In genomic region chr5:95959051-95959963, GRCh38 we compare ENCODE assay signal across 8 cellular contexts. TPM values are rescaled to one million over a fixed set of nuclear protein-coding genes. Genes with fewer than 3 reads are reported as not detected.
DNase-seq lines count a peak whose midpoint lies in the region; ATAC-seq, FAIRE-seq and TF ChIP-seq lines count a peak whose summit lies in the region.

No MANE protein-coding gene starts in this region.

- H3K4me1 ChIP-seq in Peyer's patch: peaks cover 0 to 34% (median 0%) of the 10 kb centered on the region in 4 donors
- H3K4me1 ChIP-seq in fibroblast of lung (ENCODE audit: control insufficient read depth, extremely low read depth, insufficient read depth, low read length): peaks cover 3% of the 10 kb centered on the region
- peaks cover 24 to 46% (median 31%) of the 10 kb centered on the region in 3 donors for H3K4me1 ChIP-seq in pancreas

- peaks cover 5% of the 10 kb centered on the region for H4K20me1 ChIP-seq in fibroblast of lung (ENCODE audit: control insufficient read depth, extremely low read depth, insufficient read depth, low read length)

- no peaks in the 10 kb centered on the region for H3K27me3 ChIP-seq in Peyer's patch
- H3K27me3 ChIP-seq in fibroblast of lung (ENCODE audit: control insufficient read depth, insufficient read depth, low read length): no peaks in the 10 kb centered on the region
- no peaks in the 10 kb centered on the region for H3K27me3 ChIP-seq in pancreas

- peak overlapping the region; percentile 78 for H3K4me2 ChIP-seq in fibroblast of lung (ENCODE audit: extremely low read depth, insufficient read depth, low read length)

- H3K9me3 ChIP-seq in Peyer's patch (no peaks in the 10 kb centered on the region), fibroblast of lung (ENCODE audit: control insufficient read depth, insufficient read depth, low read depth, low read length) (no peaks in the 10 kb centered on the region), pancreas (no peaks in the 10 kb centered on the region)

- intact Hi-C loops in pancreas (cut with DNase I): loop anchor here in 1 of 3 donors (10.0 kb wide), 1 partner anchor 65 kb away; no protein-coding TSS in a partner anchor

- FAIRE-seq in pancreas (lab: Jason Lieb, UNC): no peak

- in situ Hi-C loops in ACHN (cut with HindIII; ENCODE audit: low pct_ligation_motif_present, low pct_unique_long_range_greater_than_20kb, low sequenced_read_pairs): no loop called here

- WGBS in pancreas, 2 donors: 26 to 30% methylated on average over 10 of the region's 10 CpGs

- H3K36me3 ChIP-seq in Peyer's patch (no peaks in the 10 kb centered on the region), fibroblast of lung (ENCODE audit: control insufficient read depth, insufficient read depth, low read length) (no peaks in the 10 kb centered on the region), pancreas (no peaks in the 10 kb centered on the region)

- peak; percentile 56 for DNase-seq in ELF-1 (ENCODE audit: low read depth, low spot score)
- DNase-seq in Peyer's patch: peak in 1 of 3 donors; percentile 39
- peak; percentile 34 to 48 for DNase-seq in fibroblast of lung (ENCODE audit: low read depth in 2 of 2)
- no peak for DNase-seq in pancreas
- DNase-seq in NCI-H1105 (lab: John Stamatoyannopoulos, UW): no peak
- DNase-seq in ACHN: no peak
- no peak for DNase-seq in DMS153 treated with DMSO at 0.1 percent for 48 hours (lab: John Stamatoyannopoulos, UW; ENCODE audit: unreplicated experiment)

- H3K79me2 ChIP-seq in fibroblast of lung (ENCODE audit: control insufficient read depth, insufficient read depth, low read length): peaks cover 70% of the 10 kb centered on the region

- TF ChIP-seq CTCF in Peyer's patch (IDR thresholded peaks at IDR 0.05) (peak in 1 of 6 experiments; percentile 2), fibroblast of lung (conservative IDR thresholded peaks at IDR 0.05 in 1 of 2, IDR thresholded peaks at IDR 0.05 in 1 of 2; ENCODE audit: low read depth in 1 of 2, low read length in 2 of 2) (no peak), pancreas (IDR thresholded peaks at IDR 0.05) (peak in 1 of 4 donors; percentile 8)

- H3K27ac ChIP-seq in Peyer's patch (peak overlapping the region in 2 of 4 donors; percentile 5 to 100), fibroblast of lung (ENCODE audit: insufficient read depth, low read length) (peak overlapping the region; percentile 96), pancreas (peak overlapping the region; percentile 99 to 100 (median 100))

- no peak overlapping the region for H2AFZ ChIP-seq in fibroblast of lung (ENCODE audit: low read length)

- peak overlapping the region; percentile 97 for H3K9ac ChIP-seq in fibroblast of lung (ENCODE audit: insufficient read depth, low read length)

- no peak for TF ChIP-seq POLR2A in Peyer's patch (IDR thresholded peaks at IDR 0.05)

- ATAC-seq in pancreas (no peak), GM21786 (IDR thresholded peaks at IDR 0.05; ENCODE audit: unreplicated experiment) (no peak)

- H3K4me3 ChIP-seq in Peyer's patch: peak overlapping the region; percentile 83 to 99 (median 96)
- peak overlapping the region; percentile 85 to 99 (median 94) for H3K4me3 ChIP-seq in fibroblast of lung (replicated peaks in 1 of 4; ENCODE audit: control extremely low read depth in 1 of 4, insufficient read depth in 1 of 4, low read depth in 3 of 4, low read length in 4 of 4)
- H3K4me3 ChIP-seq in pancreas: peak overlapping the region; percentile 65 to 97 (median 88)

RNA-seq across cellular contexts. Expression of gene ELL2, which starts 2.3 kb away (rescaled TPM):
- total RNA-seq in Peyer's patch (10 to 100 TPM; 27.9 to 88.3 (median 38.7) TPM), fibroblast of lung (64.2 and 121 TPM in 2 replicates), pancreas (10 to 100 TPM; 72.7 to 92.8 (median 82.4) TPM)
- polyA plus RNA-seq in fibroblast of lung (68.5 and 78.7 TPM in 2 replicates), pancreas (10 to 100 TPM; 21.0 to 30.8 TPM)
- 50.2 and 55.0 TPM in 2 replicates for polyA plus RNA-seq in fibroblast of lung (2012)
- polyA minus RNA-seq in fibroblast of lung (ENCODE audit: low replicate concordance): 14.8 and 15.3 TPM in 2 replicates

Comparison
In these comparisons a context has a peak if more than half of its experiments do, and no peak if none do; other contexts are left out.
1. DNase-seq: peak in ELF-1 (single experiment) and fibroblast of lung (2 of 2); none in pancreas (0 of 6), NCI-H1105 (single experiment), ACHN (single experiment) and DMS153 treated with DMSO at 0.1 percent for 48 hours (single experiment).
2. Peak in every context shown above with its lines, with median percentiles within 50 percentile points of each other: H3K4me3 ChIP-seq.